In genomic region chr2:33340265-33340664, GRCh38 we compare ENCODE assay signal across 12 cellular contexts.
DNase-seq lines count a peak whose midpoint lies in the region; ATAC-seq and TF ChIP-seq lines count a peak whose summit lies in the region.
"Had no signal": no experiment of that assay in that cellular context is flagged by ENCODE, and none has a peak within 500 bp of the region (broad histone marks: within the 10 kb centered on the region; RNA-seq: fewer than 3 reads in every experiment).

No MANE protein-coding gene starts in this region.

- peaks cover 0 to 23% (median 0%) of the 10 kb centered on the region in 4 donors for H3K4me1 ChIP-seq in tibial nerve

- peak overlapping the region; percentile 17 for H3K27ac ChIP-seq in brain microvascular endothelial cell
- peak overlapping the region in 2 of 4 donors; percentile 44 to 63 for H3K27ac ChIP-seq in tibial nerve

- TF ChIP-seq CTCF in brain microvascular endothelial cell (IDR thresholded peaks at IDR 0.05; ENCODE audit: low read depth, low read length, missing control alignments): no peak
- no peak for TF ChIP-seq CTCF in tibial nerve (IDR thresholded peaks at IDR 0.05)

- H3K36me3 ChIP-seq in brain microvascular endothelial cell (replicated peaks): peaks cover 46% of the 10 kb centered on the region
- H3K36me3 ChIP-seq in tibial nerve: no peaks in the 10 kb centered on the region

- in situ Hi-C loops in brain microvascular endothelial cell (cut with HindIII; ENCODE audit: low pct_ligation_motif_present, low sequenced_read_pairs): no loop called here

- 18 to 28% methylated on average over 6 of the region's 6 CpGs for WGBS in tibial nerve, 2 donors

- H3K4me3 ChIP-seq in brain microvascular endothelial cell (ENCODE audit: low read depth, low read length): no peak overlapping the region
- H3K4me3 ChIP-seq in tibial nerve: no peak overlapping the region

- peak; percentile 93 for ATAC-seq in Right ventricle myocardium superior (ENCODE audit: poor library complexity)
- ATAC-seq: effector memory CD8-positive, alpha-beta T cell; stimulated activated naive CD8-positive, alpha-beta T cell treated with anti-CD3 and anti-CD28 coated beads, Interleukin-15, amount 100 ng/mL, for 72 hours had no signal

- peak; percentile 59 to 90 for TF ChIP-seq EP300 in tibial nerve (IDR thresholded peaks at IDR 0.05)

- peak; percentile 53 for DNase-seq in brain microvascular endothelial cell
- peak; percentile 92 for DNase-seq in Right ventricle myocardium superior
- DNase-seq in mucosa of gallbladder (ENCODE audit: low spot score): peak; percentile 43
- peak; percentile 78 to 80 for DNase-seq in tibial nerve (ENCODE audit: low spot score in 2 of 2)
- DNase-seq in DMS79 treated with DMSO at 0.1 percent for 48 hours (lab: John Stamatoyannopoulos, UW): no peak
- no peak for DNase-seq in NCI-H128 (lab: John Stamatoyannopoulos, UW; ENCODE audit: unreplicated experiment)
- no peak for DNase-seq in COLO668 (lab: John Stamatoyannopoulos, UW; ENCODE audit: unreplicated experiment)
- DNase-seq in islet precursor cell: no peak
- DNase-seq: activated CD4-positive, alpha-beta T cell treated with anti-CD3 and anti-CD28 coated beads for 4 hours; effector memory CD8-positive, alpha-beta T cell; GF-D8; stimulated activated naive CD8-positive, alpha-beta T cell treated with anti-CD3 and anti-CD28 coated beads, Interleukin-15, amount 100 ng/mL, for 72 hours had no signal

- H3K9me3 ChIP-seq in tibial nerve: no peaks in the 10 kb centered on the region

- intact Hi-C loops in Right ventricle myocardium superior (cut with DNase I): no loop called here

- TF ChIP-seq POLR2A in tibial nerve (IDR thresholded peaks at IDR 0.05): no peak

- H3K27me3 ChIP-seq in brain microvascular endothelial cell (replicated peaks) (no peaks in the 10 kb centered on the region), tibial nerve (no peaks in the 10 kb centered on the region)

Comparison
In these comparisons a context has a peak if more than half of its experiments do, and no peak if none do; other contexts are left out.
1. DNase-seq: peak in brain microvascular endothelial cell (single experiment), Right ventricle myocardium superior (single experiment), mucosa of gallbladder (single experiment) and tibial nerve (2 of 2); none in DMS79 treated with DMSO at 0.1 percent for 48 hours (single experiment), NCI-H128 (single experiment), COLO668 (single experiment) and islet precursor cell (single experiment).